ENCODE assay signal across 8 cellular contexts in the genomic region with DNA sequence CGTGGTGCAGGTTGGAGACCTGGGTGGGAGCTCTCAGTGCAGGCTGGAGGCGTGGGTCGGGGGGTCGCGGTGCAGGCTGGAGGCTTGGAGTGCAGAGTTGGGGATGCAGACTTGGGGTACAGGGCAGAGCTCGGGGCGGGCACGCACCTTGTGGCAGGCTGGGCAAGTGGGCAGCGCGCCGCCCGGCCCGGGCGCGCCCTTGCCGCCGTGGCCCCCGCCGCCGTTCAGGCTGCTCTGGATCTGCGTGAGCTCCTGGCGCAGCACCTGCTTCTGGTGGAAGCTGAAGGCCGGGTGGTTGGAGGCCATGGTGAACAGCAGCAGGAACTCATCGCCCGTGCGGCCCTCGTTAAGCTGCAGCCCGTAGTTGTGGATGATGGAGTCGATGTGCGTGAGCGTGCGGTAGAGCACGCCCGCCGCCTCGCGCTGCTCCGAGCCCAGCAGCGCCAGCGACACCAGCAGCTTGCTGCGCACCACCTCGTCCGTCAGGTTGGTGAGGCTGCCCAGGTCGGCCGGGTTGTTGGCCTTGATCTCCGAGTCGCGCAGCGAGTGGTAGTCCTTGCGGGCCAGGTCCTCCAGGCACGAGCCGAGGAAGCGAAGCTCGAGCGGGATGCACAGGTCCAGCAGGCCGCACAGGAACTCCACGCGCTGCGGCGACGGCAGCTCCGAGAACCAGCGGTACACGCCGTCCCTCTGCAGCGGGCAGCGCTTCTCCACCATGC. TPM values are rescaled to one million over a fixed set of nuclear protein-coding genes. Genes with fewer than 3 reads are reported as not detected.
DNase-seq lines count a peak whose midpoint lies in the region; ATAC-seq and TF ChIP-seq lines count a peak whose summit lies in the region.
"Not testable (repeated sequence)": the region's sequence is repeated elsewhere in the genome, so short reads cannot be mapped to it uniquely, and the experiment has no call there.

No MANE protein-coding gene starts in this region.

- not testable (repeated sequence) for ATAC-seq in activated CD4-positive, alpha-beta T cell treated with anti-CD3 and anti-CD28 coated beads for 36 hours; upper lobe of left lung (ENCODE audit: low FRiP score in 2 of 2)
- ATAC-seq in lower lobe of right lung: peak in 1 of 2 donors; percentile 0

- H3K27me3 ChIP-seq in fibroblast of lung (ENCODE audit: control insufficient read depth, insufficient read depth, low read length); lower lobe of right lung (ENCODE audit: low read depth); upper lobe of left lung: not testable (repeated sequence)

- TF ChIP-seq EP300 in upper lobe of left lung (IDR thresholded peaks at IDR 0.05): not testable (repeated sequence)

- not testable (repeated sequence) for H3K36me3 Mint-ChIP-seq in activated CD4-positive, alpha-beta T cell treated with anti-CD3 and anti-CD28 coated beads for 36 hours (ENCODE audit: low read depth)

- H3K27ac Mint-ChIP-seq in activated CD4-positive, alpha-beta T cell treated with anti-CD3 and anti-CD28 coated beads for 36 hours: peak overlapping the region; percentile 69

- DNase-seq in EH (ENCODE audit: low read depth) (peak; percentile 55), NCI-H146 (lab: John Stamatoyannopoulos, UW) (peak; percentile 25), astrocyte of the hippocampus (ENCODE audit: low read depth, low spot score) (peak; percentile 64), fibroblast of lung (ENCODE audit: low read depth in 2 of 2) (peak; percentile 42 to 58), lower lobe of right lung (peak; percentile 62), upper lobe of left lung (peak in 1 of 2 donors; percentile 88)
- DNase-seq in activated CD4-positive, alpha-beta T cell treated with anti-CD3 and anti-CD28 coated beads for 36 hours: peak; percentile 47
- not testable (repeated sequence) for DNase-seq in retinal pigment epithelial cell (ENCODE audit: low read depth)

- H3K9me3 Mint-ChIP-seq in activated CD4-positive, alpha-beta T cell treated with anti-CD3 and anti-CD28 coated beads for 36 hours (ENCODE audit: low read depth): not testable (repeated sequence)

- H3K36me3 ChIP-seq in fibroblast of lung (ENCODE audit: control insufficient read depth, insufficient read depth, low read length); lower lobe of right lung; upper lobe of left lung: not testable (repeated sequence)

- peak overlapping the region; percentile 38 for H3K27ac ChIP-seq in fibroblast of lung (ENCODE audit: insufficient read depth, low read length)
- not testable (repeated sequence) for H3K27ac ChIP-seq in lower lobe of right lung
- peak overlapping the region; percentile 26 to 74 (median 48) for H3K27ac ChIP-seq in upper lobe of left lung

- H4K20me1 ChIP-seq in fibroblast of lung (ENCODE audit: control insufficient read depth, extremely low read depth, insufficient read depth, low read length): not testable (repeated sequence)

- TF ChIP-seq CTCF in fibroblast of lung (conservative IDR thresholded peaks at IDR 0.05 in 1 of 2, IDR thresholded peaks at IDR 0.05 in 1 of 2; ENCODE audit: low read depth in 1 of 2, low read length in 2 of 2): peak in 1 of 2 donors; percentile 6
- not testable (repeated sequence) for TF ChIP-seq CTCF in lower lobe of right lung (IDR thresholded peaks at IDR 0.05); retinal pigment epithelial cell (conservative IDR thresholded peaks at IDR 0.05; ENCODE audit: low read depth, low read length); upper lobe of left lung (IDR thresholded peaks at IDR 0.05)

- not testable (repeated sequence) for H3K27me3 Mint-ChIP-seq in activated CD4-positive, alpha-beta T cell treated with anti-CD3 and anti-CD28 coated beads for 36 hours

- peak overlapping the region; percentile 83 for H3K4me3 Mint-ChIP-seq in activated CD4-positive, alpha-beta T cell treated with anti-CD3 and anti-CD28 coated beads for 36 hours

- H3K4me2 ChIP-seq in fibroblast of lung (ENCODE audit: extremely low read depth, insufficient read depth, low read length): peak overlapping the region; percentile 48

- 45 to 58% methylated on average over 9 to 22 of the region's 67 CpGs for WGBS in upper lobe of left lung, 2 donors

- CTCF ChIA-PET in activated CD4-positive, alpha-beta T cell treated with anti-CD3 and anti-CD28 coated beads for 36 hours (lab: Charles Lee): interaction anchor here (0.6 to 1.3 kb wide), 4 partner anchors 27 to 212 kb away, joined by 3 to 5 read pairs (median 3); a partner anchor contains a TSS

- not testable (repeated sequence) for TF ChIP-seq POLR2A in upper lobe of left lung (IDR thresholded peaks at IDR 0.05)

- peaks cover 49% of the 10 kb centered on the region for H3K79me2 ChIP-seq in fibroblast of lung (ENCODE audit: control insufficient read depth, insufficient read depth, low read length)

- not testable (repeated sequence) for H3K9me3 ChIP-seq in fibroblast of lung (ENCODE audit: control insufficient read depth, insufficient read depth, low read depth, low read length); lower lobe of right lung; upper lobe of left lung

- intact Hi-C loops in activated CD4-positive, alpha-beta T cell treated with anti-CD3 and anti-CD28 coated beads for 36 hours (cut with DNase I, micrococcal nuclease): loop anchor here (1.0 to 10.0 kb wide), 8 partner anchors 55 to 963 kb away; a partner anchor contains a TSS
- intact Hi-C loops in lower lobe of right lung (cut with DNase I): not testable (repeated sequence)

- peaks cover 55% of the 10 kb centered on the region for H3K4me1 Mint-ChIP-seq in activated CD4-positive, alpha-beta T cell treated with anti-CD3 and anti-CD28 coated beads for 36 hours

- H3K4me3 ChIP-seq in fibroblast of lung (replicated peaks in 1 of 4; ENCODE audit: control extremely low read depth in 1 of 4, insufficient read depth in 1 of 4, low read depth in 3 of 4, low read length in 4 of 4): peak overlapping the region; percentile 44 to 71 (median 69)
- peak overlapping the region; percentile 59 for H3K4me3 ChIP-seq in lower lobe of right lung
- H3K4me3 ChIP-seq in retinal pigment epithelial cell (ENCODE audit: low read length): peak overlapping the region; percentile 73
- H3K4me3 ChIP-seq in upper lobe of left lung: peak overlapping the region; percentile 25 to 67 (median 52)

- peak overlapping the region; percentile 63 for H3K9ac ChIP-seq in fibroblast of lung (ENCODE audit: insufficient read depth, low read length)

- peaks cover 19% of the 10 kb centered on the region for H3K4me1 ChIP-seq in fibroblast of lung (ENCODE audit: control insufficient read depth, extremely low read depth, insufficient read depth, low read length)
- H3K4me1 ChIP-seq in lower lobe of right lung: peaks cover 54% of the 10 kb centered on the region
- H3K4me1 ChIP-seq in upper lobe of left lung: peaks cover 47 to 58% (median 53%) of the 10 kb centered on the region in 4 donors

- H2AFZ ChIP-seq in fibroblast of lung (ENCODE audit: low read length): not testable (repeated sequence)

- POLR2A ChIA-PET in activated CD4-positive, alpha-beta T cell treated with anti-CD3 and anti-CD28 coated beads for 36 hours (lab: Charles Lee): not testable (repeated sequence)

RNA-seq across cellular contexts. Expression of a gene that starts 1.1 kb away (rescaled TPM):
- total RNA-seq in activated CD4-positive, alpha-beta T cell treated with anti-CD3 and anti-CD28 coated beads for 36 hours: 10 to 100 TPM; 10.1 to 12.9 TPM
- 15.4 and 16.3 TPM in 2 replicates for total RNA-seq in fibroblast of lung
- 6.4 and 8.6 TPM in 2 replicates for polyA plus RNA-seq in fibroblast of lung
- polyA plus RNA-seq in fibroblast of lung (2012): 12.6 and 13.5 TPM in 2 replicates
- 19.5 and 24.6 TPM in 2 replicates for polyA minus RNA-seq in fibroblast of lung (ENCODE audit: low replicate concordance)
- 23.9 TPM for total RNA-seq in lower lobe of right lung
- total RNA-seq in upper lobe of left lung: 10 to 100 TPM; 17.2 to 35.3 (median 26.3) TPM
